In genomic region chr2:206435738-206436137, GRCh38 we compare ENCODE assay signal across 17 cellular contexts. TPM values are rescaled to one million over a fixed set of nuclear protein-coding genes. Genes with fewer than 3 reads are reported as not detected.
DNase-seq lines count a peak whose midpoint lies in the region; ATAC-seq and TF ChIP-seq lines count a peak whose summit lies in the region.
"Had no signal": no experiment of that assay in that cellular context is flagged by ENCODE, and none has a peak within 500 bp of the region (broad histone marks: within the 10 kb centered on the region; RNA-seq: fewer than 3 reads in every experiment).

No MANE protein-coding gene starts in this region.

- H3F3A ChIP-seq in GM23338 (replicated peaks; ENCODE audit: low read depth): no peaks in the 10 kb centered on the region

- H3K4me3 ChIP-seq in GM23338 (no peak overlapping the region), liver (ENCODE audit: low read depth in 1 of 3, low read length in 3 of 3) (no peak overlapping the region), SJCRH30 (no peak overlapping the region), colonic mucosa (no peak overlapping the region)
- H3K4me3 ChIP-seq: K562, SK-N-MC had no signal

- peaks cover 25% of the 10 kb centered on the region for H3K4me1 Mint-ChIP-seq in GM23338
- H3K4me1 Mint-ChIP-seq in WTC11: peaks cover 15% of the 10 kb centered on the region
- H3K4me1 Mint-ChIP-seq in activated T-helper 1 cell treated with anti-CD3 and anti-CD28 coated beads, Interleukin-12 subunit alpha, Interleukin-12 subunit beta, Interleukin-2, Interleukin-4 antibody, amounts not matched to agents 30 ng/mL and 10 ng/mL and 1 ng/mL, durations not matched to agents 14 hours and 24 hours and 36 hours (ENCODE audit: low read depth): no peaks in the 10 kb centered on the region

- intact Hi-C loops in activated T-helper 1 cell treated with anti-CD3 and anti-CD28 coated beads, Interleukin-12 subunit alpha, Interleukin-12 subunit beta, Interleukin-2, Interleukin-4 antibody, amounts not matched to agents 30 ng/mL and 10 ng/mL and 1 ng/mL, durations not matched to agents 14 hours and 24 hours and 36 hours (cut with micrococcal nuclease): no loop called here
- intact Hi-C loops in colonic mucosa (cut with DNase I): no loop called here

- H3K27ac Mint-ChIP-seq in GM23338 (no peak overlapping the region), WTC11 (no peak overlapping the region)
- H3K27ac Mint-ChIP-seq in activated T-helper 1 cell treated with anti-CD3 and anti-CD28 coated beads, Interleukin-12 subunit alpha, Interleukin-12 subunit beta, Interleukin-2, Interleukin-4 antibody, amounts not matched to agents 30 ng/mL and 10 ng/mL and 1 ng/mL, durations not matched to agents 14 hours and 24 hours and 36 hours: no peak overlapping the region

- H3K27ac ChIP-seq in GM23338 (ENCODE audit: low read depth) (no peak overlapping the region), liver (ENCODE audit: low read depth in 1 of 2, low read length in 2 of 2) (no peak overlapping the region), SJCRH30 (no peak overlapping the region), colonic mucosa (no peak overlapping the region)
- H3K27ac ChIP-seq: SK-N-MC had no signal

- H3K9me3 ChIP-seq in liver (ENCODE audit: control insufficient read depth in 4 of 4, low read length in 3 of 4) (no peaks in the 10 kb centered on the region), SJCRH30 (replicated peaks) (no peaks in the 10 kb centered on the region), colonic mucosa (no peaks in the 10 kb centered on the region)

- TF ChIP-seq RAD21 in liver (IDR thresholded peaks at IDR 0.05): no peak

- H3K27me3 Mint-ChIP-seq in GM23338 (ENCODE audit: insufficient read depth, low read depth, poor library complexity) (peaks cover 4% of the 10 kb centered on the region), WTC11 (ENCODE audit: low read depth) (peaks cover 9% of the 10 kb centered on the region)
- peaks cover 16% of the 10 kb centered on the region for H3K27me3 Mint-ChIP-seq in activated T-helper 1 cell treated with anti-CD3 and anti-CD28 coated beads, Interleukin-12 subunit alpha, Interleukin-12 subunit beta, Interleukin-2, Interleukin-4 antibody, amounts not matched to agents 30 ng/mL and 10 ng/mL and 1 ng/mL, durations not matched to agents 14 hours and 24 hours and 36 hours (ENCODE audit: insufficient read depth)

- H3K36me3 Mint-ChIP-seq in GM23338 (ENCODE audit: low read depth) (no peaks in the 10 kb centered on the region), WTC11 (no peaks in the 10 kb centered on the region)
- H3K36me3 Mint-ChIP-seq in activated T-helper 1 cell treated with anti-CD3 and anti-CD28 coated beads, Interleukin-12 subunit alpha, Interleukin-12 subunit beta, Interleukin-2, Interleukin-4 antibody, amounts not matched to agents 30 ng/mL and 10 ng/mL and 1 ng/mL, durations not matched to agents 14 hours and 24 hours and 36 hours (ENCODE audit: low read depth): no peaks in the 10 kb centered on the region

- CTCF ChIA-PET in WTC11 (lab: Charles Lee): interaction anchor here (0.9 kb wide), 1 partner anchor 13 kb away, joined by 3 read pairs; no protein-coding TSS in a partner anchor

- H4K20me1 ChIP-seq in GM23338 (replicated peaks; ENCODE audit: insufficient read depth): no peaks in the 10 kb centered on the region

- DNase-seq in GM23338 (ENCODE audit: low spot score): no peak
- DNase-seq in WTC11 (ENCODE audit: low spot score): no peak
- peak; percentile 14 for DNase-seq in fibroblast of gingiva (ENCODE audit: low read depth)
- no peak for DNase-seq in activated T-helper 1 cell treated with anti-CD3 and anti-CD28 coated beads, Interleukin-12 subunit alpha, Interleukin-12 subunit beta, Interleukin-2, Interleukin-4 antibody, amounts not matched to agents 30 ng/mL and 10 ng/mL and 1 ng/mL, durations not matched to agents 14 hours and 24 hours and 36 hours (ENCODE audit: low spot score)
- no peak for DNase-seq in SJCRH30
- no peak for DNase-seq in colonic mucosa
- DNase-seq: C1 segment of cervical spinal cord, NCI-H1436 treated with DMSO at 0.1 percent for 48 hours, NCI-H2029 treated with DMSO at 0.1 percent for 48 hours, NCI-H510A treated with DMSO at 0.1 percent for 48 hours had no signal

- POLR2A ChIA-PET in WTC11 (lab: Charles Lee): no interaction called here

- H3K36me3 ChIP-seq in GM23338 (ENCODE audit: insufficient read depth) (no peaks in the 10 kb centered on the region), liver (ENCODE audit: control insufficient read depth in 4 of 4, insufficient read depth in 3 of 4, low read depth in 1 of 4, low read length in 3 of 4) (no peaks in the 10 kb centered on the region), SJCRH30 (no peaks in the 10 kb centered on the region), colonic mucosa (no peaks in the 10 kb centered on the region)

- ATAC-seq in GM23338 (no peak; the same call in 2 of the 3 replicates), WTC11 (no peak), HG02623 (IDR thresholded peaks at IDR 0.05; ENCODE audit: unreplicated experiment) (no peak)
- ATAC-seq: HCT116, K562, Panc1, Right ventricle myocardium inferior had no signal

- H3K9ac ChIP-seq in liver (ENCODE audit: low read depth in 1 of 2, low read length in 2 of 2) (no peak overlapping the region), colonic mucosa (ENCODE audit: low read depth in 2 of 2, low read length in 2 of 2) (no peak overlapping the region)

- H3K4me3 Mint-ChIP-seq in GM23338: no peak overlapping the region
- H3K4me3 Mint-ChIP-seq in WTC11: no peak overlapping the region
- H3K4me3 Mint-ChIP-seq in activated T-helper 1 cell treated with anti-CD3 and anti-CD28 coated beads, Interleukin-12 subunit alpha, Interleukin-12 subunit beta, Interleukin-2, Interleukin-4 antibody, amounts not matched to agents 30 ng/mL and 10 ng/mL and 1 ng/mL, durations not matched to agents 14 hours and 24 hours and 36 hours: no peak overlapping the region

- 25% methylated on average over 3 of the region's 3 CpGs for WGBS in liver

- no peaks in the 10 kb centered on the region for H3K79me2 ChIP-seq in GM23338 (replicated peaks; ENCODE audit: insufficient read depth)

- H2AFZ ChIP-seq in GM23338: 0 out of 2 replicates have a peak overlapping the region, but pooled peaks have one; percentile 13

- no peaks in the 10 kb centered on the region for H3K27me3 ChIP-seq in GM23338 (ENCODE audit: insufficient read depth)
- H3K27me3 ChIP-seq in liver (ENCODE audit: control insufficient read depth in 4 of 4, insufficient read depth in 4 of 4, low read length in 3 of 4): peaks cover 0 to 16% (median 6%) of the 10 kb centered on the region in 4 donors
- no peaks in the 10 kb centered on the region for H3K27me3 ChIP-seq in SJCRH30
- H3K27me3 ChIP-seq in colonic mucosa: no peaks in the 10 kb centered on the region

- H3K4me1 ChIP-seq in GM23338 (ENCODE audit: insufficient read depth): peaks cover 14% of the 10 kb centered on the region
- H3K4me1 ChIP-seq in liver (ENCODE audit: control insufficient read depth in 4 of 4, insufficient read depth in 4 of 4, low read length in 3 of 4): no peaks in the 10 kb centered on the region
- no peaks in the 10 kb centered on the region for H3K4me1 ChIP-seq in SJCRH30
- H3K4me1 ChIP-seq in colonic mucosa: no peaks in the 10 kb centered on the region

- no peak overlapping the region for H3K4me2 ChIP-seq in GM23338

- TF ChIP-seq CTCF in GM23338 (conservative IDR thresholded peaks at IDR 0.05; ENCODE audit: low read depth in 2 of 2) (no peak), WTC11 (IDR thresholded peaks at IDR 0.05) (no peak), liver (IDR thresholded peaks at IDR 0.05; ENCODE audit: low read depth, low read length, missing input control) (no peak), colonic mucosa (IDR thresholded peaks at IDR 0.05) (no peak)

- H3K9me2 ChIP-seq in GM23338 (ENCODE audit: insufficient read depth): no peaks in the 10 kb centered on the region

- H3K9me3 Mint-ChIP-seq in GM23338 (no peaks in the 10 kb centered on the region), WTC11 (no peaks in the 10 kb centered on the region)
- no peaks in the 10 kb centered on the region for H3K9me3 Mint-ChIP-seq in activated T-helper 1 cell treated with anti-CD3 and anti-CD28 coated beads, Interleukin-12 subunit alpha, Interleukin-12 subunit beta, Interleukin-2, Interleukin-4 antibody, amounts not matched to agents 30 ng/mL and 10 ng/mL and 1 ng/mL, durations not matched to agents 14 hours and 24 hours and 36 hours

TF ChIP-seq in GM23338, 12 proteins besides CTCF, POLR2A, EP300 and RAD21 (continues in another document):
- no peak for TF ChIP-seq CREB1 (CRISPR knock-in tag; IDR thresholded peaks at IDR 0.05; ENCODE audit: low read depth)

TF ChIP-seq in liver, 16 proteins besides CTCF, POLR2A, EP300 and RAD21:
- TF ChIP-seq HNF4A (conservative IDR thresholded peaks at IDR 0.05) (peak in 1 of 2 donors; percentile 8), JUND (IDR thresholded peaks at IDR 0.05) (peak; percentile 46 to 50), ZBTB33 (IDR thresholded peaks at IDR 0.05) (no peak)

RNA-seq across cellular contexts. Expression of gene ADAM23, which starts 7.6 kb away (rescaled TPM):
- 12.0 and 15.9 TPM in 2 replicates for total RNA-seq in GM23338 (2014; rRNA removed; shearing (Covaris generic))
- polyA plus RNA-seq in GM23338 (2016; fragmentation: Nextera tagmentation; extraction: Ambion mirVana): 9.0 and 11.8 TPM in 2 replicates
- total RNA-seq in WTC11 (2021): 24.3 to 26.0 TPM (median 24.6 TPM) in 3 replicates
- total RNA-seq in liver: under 1 TPM; 0.17 to 0.51 TPM
- under 1 TPM in 1 of 2 donors, not detected in 1; 0.12 TPM for polyA plus RNA-seq in liver
- 0.15 and 0.16 TPM in 2 replicates for total RNA-seq in activated T-helper 1 cell treated with anti-CD3 and anti-CD28 coated beads, Interleukin-12 subunit alpha, Interleukin-12 subunit beta, Interleukin-2, Interleukin-4 antibody, amounts not matched to agents 30 ng/mL and 10 ng/mL and 1 ng/mL, durations not matched to agents 14 hours and 24 hours and 36 hours
- total RNA-seq in SJCRH30 (2014; rRNA removed; shearing (Covaris generic)): 23.5 and 25.0 TPM in 2 replicates
- total RNA-seq in colonic mucosa: under 1 TPM; 0.52 to 0.93 TPM
- polyA plus RNA-seq: K562 had no signal
